In the genomic region with DNA sequence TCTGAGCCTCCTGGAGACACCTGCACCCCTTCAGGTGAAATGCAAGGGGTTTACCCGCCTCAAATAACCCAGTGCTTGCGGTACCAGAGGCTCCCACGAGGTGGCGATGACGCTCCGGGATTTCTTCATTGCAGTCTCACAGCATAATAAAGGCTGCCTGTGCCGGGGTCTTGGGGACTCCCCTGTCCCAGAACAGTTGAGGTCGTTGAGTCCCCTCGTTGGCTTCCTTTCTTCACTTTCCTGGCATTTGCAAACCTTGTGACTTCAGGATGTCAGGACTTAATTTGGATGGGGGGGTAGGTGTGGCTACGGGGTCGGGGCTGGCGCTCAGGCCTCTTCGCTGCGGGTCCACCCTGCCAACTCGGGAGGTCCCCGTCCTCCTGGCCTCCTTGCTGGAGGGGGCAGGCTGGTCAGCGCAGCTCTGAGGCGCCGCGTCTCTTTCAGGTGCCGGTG, we compare ENCODE assay signal across 9 cellular contexts. TPM values are rescaled to one million over a fixed set of nuclear protein-coding genes. Genes with fewer than 3 reads are reported as not detected.
DNase-seq lines count a peak whose midpoint lies in the region; ATAC-seq and TF ChIP-seq lines count a peak whose summit lies in the region.
"Had no signal": no experiment of that assay in that cellular context is flagged by ENCODE, and none has a peak within 500 bp of the region (broad histone marks: within the 10 kb centered on the region; RNA-seq: fewer than 3 reads in every experiment).

No MANE protein-coding gene starts in this region.

- H3K9me3 Mint-ChIP-seq in activated naive CD8-positive, alpha-beta T cell treated with anti-CD3 and anti-CD28 coated beads for 36 hours: no peaks in the 10 kb centered on the region
- H3K9me3 Mint-ChIP-seq: dendritic cell treated with granulocyte-macrophage colony-stimulating factor and Interleukin-4, amounts not matched to agents 40 ng/mL and 50 ng/mL, for 4 days had no signal

- no peaks in the 10 kb centered on the region for H3K9me2 ChIP-seq in Karpas-422 (replicated peaks; ENCODE audit: insufficient read depth, low read length)

- H3K4me1 Mint-ChIP-seq in activated naive CD8-positive, alpha-beta T cell treated with anti-CD3 and anti-CD28 coated beads for 36 hours: peaks cover 5% of the 10 kb centered on the region

- intact Hi-C loops in heart right ventricle (cut with DNase I): loop anchor here in 7 of 10 donors (1.0 to 5.0 kb wide), 6 partner anchors 34 to 82 kb away; no protein-coding TSS in a partner anchor

- H2AFZ ChIP-seq in Karpas-422 (ENCODE audit: low read length): no peak overlapping the region

- peak; percentile 84 to 93 (median 88) for TF ChIP-seq CTCF in heart right ventricle (IDR thresholded peaks at IDR 0.05)

- H3K4me3 ChIP-seq in Karpas-422 (ENCODE audit: low read length) (no peak overlapping the region), heart right ventricle (no peak overlapping the region)

- ATAC-seq in heart right ventricle (peak in 4 of 8 donors; percentile 22 to 43 (median 33)), HG02852 (IDR thresholded peaks at IDR 0.05; ENCODE audit: unreplicated experiment) (no peak), HG03432 (IDR thresholded peaks at IDR 0.05; ENCODE audit: unreplicated experiment) (no peak)

- H3K4me1 ChIP-seq in Karpas-422 (ENCODE audit: low read length): peaks cover 5% of the 10 kb centered on the region; the same call in 1 of the 2 replicates
- H3K4me1 ChIP-seq in heart right ventricle: peaks cover 0 to 28% (median 21%) of the 10 kb centered on the region in 9 donors

- DNase-seq in DMS79 treated with DMSO at 0.1 percent for 48 hours (lab: John Stamatoyannopoulos, UW) (peak; percentile 39), Karpas-422 (peak; percentile 93), SW480 (ENCODE audit: low spot score) (peak; percentile 54), heart right ventricle (peak; percentile 61 to 74), retina (peak; percentile 92)
- peak; percentile 81 for DNase-seq in activated naive CD8-positive, alpha-beta T cell treated with anti-CD3 and anti-CD28 coated beads for 36 hours

- H3K36me3 ChIP-seq in Karpas-422 (ENCODE audit: insufficient read depth, low read length) (no peaks in the 10 kb centered on the region), heart right ventricle (peaks cover 0 to 1% (median 0%) of the 10 kb centered on the region in 9 donors)

- H3K27me3 Mint-ChIP-seq in activated naive CD8-positive, alpha-beta T cell treated with anti-CD3 and anti-CD28 coated beads for 36 hours: peaks cover 25% of the 10 kb centered on the region

- H3K4me2 ChIP-seq in Karpas-422 (ENCODE audit: low read depth, low read length, poor library complexity, severe bottlenecking): no peak overlapping the region

- WGBS in heart right ventricle, 2 donors: 10 to 11% methylated on average over 21 of the region's 21 CpGs

- H3K36me3 Mint-ChIP-seq in activated naive CD8-positive, alpha-beta T cell treated with anti-CD3 and anti-CD28 coated beads for 36 hours: no peaks in the 10 kb centered on the region

- no peak overlapping the region for H3K27ac Mint-ChIP-seq in activated naive CD8-positive, alpha-beta T cell treated with anti-CD3 and anti-CD28 coated beads for 36 hours
- H3K27ac Mint-ChIP-seq: dendritic cell treated with granulocyte-macrophage colony-stimulating factor and Interleukin-4, amounts not matched to agents 40 ng/mL and 50 ng/mL, for 4 days had no signal

- no peaks in the 10 kb centered on the region for H3K27me3 ChIP-seq in Karpas-422 (ENCODE audit: low read length)
- H3K27me3 ChIP-seq in heart right ventricle: peaks cover 17 to 44% (median 31%) of the 10 kb centered on the region in 7 donors

- H3K9ac ChIP-seq in Karpas-422 (ENCODE audit: low read length): no peak overlapping the region

- H4K20me1 ChIP-seq in Karpas-422 (ENCODE audit: insufficient read depth, low read depth, low read length): 0 out of 2 replicates have a peak, but pooled peaks cover 7% of the 10 kb centered on the region

- H3K9me3 ChIP-seq in Karpas-422 (ENCODE audit: low read length): no peaks in the 10 kb centered on the region
- H3K9me3 ChIP-seq in heart right ventricle: no peaks in the 10 kb centered on the region

- H3K4me3 Mint-ChIP-seq in activated naive CD8-positive, alpha-beta T cell treated with anti-CD3 and anti-CD28 coated beads for 36 hours: no peak overlapping the region
- H3K4me3 Mint-ChIP-seq: dendritic cell treated with granulocyte-macrophage colony-stimulating factor and Interleukin-4, amounts not matched to agents 40 ng/mL and 50 ng/mL, for 4 days had no signal

- no peaks in the 10 kb centered on the region for H3K79me2 ChIP-seq in Karpas-422 (ENCODE audit: low read length)

- H3K27ac ChIP-seq in Karpas-422 (ENCODE audit: low read length): no peak overlapping the region
- no peak overlapping the region for H3K27ac ChIP-seq in heart right ventricle

RNA-seq across cellular contexts. Expression of gene GNAT1, which starts 1.3 kb away (rescaled TPM):
- not detected in 2 replicates for total RNA-seq in Karpas-422 (2014; rRNA removed; shearing (Covaris generic); ENCODE audit: low replicate concordance)
- total RNA-seq in activated naive CD8-positive, alpha-beta T cell treated with anti-CD3 and anti-CD28 coated beads for 36 hours: under 1 TPM in 1 of 2 experiments, not detected in 1; 0.12 TPM
- not detected for total RNA-seq in heart right ventricle
- polyA plus RNA-seq in heart right ventricle: not detected

RNA-seq across cellular contexts. Expression of gene SLC38A3, which starts 12.4 kb away (rescaled TPM):
- total RNA-seq in Karpas-422 (2014; rRNA removed; shearing (Covaris generic); ENCODE audit: low replicate concordance): not detected in 2 replicates
- total RNA-seq in activated naive CD8-positive, alpha-beta T cell treated with anti-CD3 and anti-CD28 coated beads for 36 hours: under 1 TPM in 1 of 2 experiments, not detected in 1; 0.18 TPM
- total RNA-seq in heart right ventricle: 10 to 100 TPM in 7 of 10 donors, 1 to 10 TPM in 3; 6.2 to 16.4 (median 11.2) TPM
- polyA plus RNA-seq in heart right ventricle: 10 to 100 TPM in 1 of 2 donors, 1 to 10 TPM in 1; 1.4 to 11.8 TPM

RNA-seq across cellular contexts. Expression of gene SEMA3F, which starts 37.6 kb away (rescaled TPM):
- not detected in 2 replicates for total RNA-seq in Karpas-422 (2014; rRNA removed; shearing (Covaris generic); ENCODE audit: low replicate concordance)
- under 1 TPM; 0.10 to 0.28 TPM for total RNA-seq in activated naive CD8-positive, alpha-beta T cell treated with anti-CD3 and anti-CD28 coated beads for 36 hours
- total RNA-seq in heart right ventricle: 10 to 100 TPM in 5 of 10 donors, 1 to 10 TPM in 5; 5.1 to 37.2 (median 10.2) TPM
- polyA plus RNA-seq in heart right ventricle: 10 to 100 TPM; 15.1 to 21.3 TPM

RNA-seq across cellular contexts. Expression of gene GNAI2, which starts 43.3 kb away (rescaled TPM):
- 151 and 174 TPM in 2 replicates for total RNA-seq in Karpas-422 (2014; rRNA removed; shearing (Covaris generic); ENCODE audit: low replicate concordance)
- total RNA-seq in activated naive CD8-positive, alpha-beta T cell treated with anti-CD3 and anti-CD28 coated beads for 36 hours: 100 to 1,000 TPM; 211 to 217 TPM
- 100 to 1,000 TPM; 112 to 270 (median 146) TPM for total RNA-seq in heart right ventricle
- polyA plus RNA-seq in heart right ventricle: 100 to 1,000 TPM; 107 to 171 TPM

Comparison
In these comparisons a context has a peak if more than half of its experiments do, and no peak if none do; other contexts are left out.
1. DNase-seq: peak in every context shown above with its lines; median percentile 93 in Karpas-422; 92 in retina; 81 in activated naive CD8-positive, alpha-beta T cell treated with anti-CD3 and anti-CD28 coated beads for 36 hours; 68 in heart right ventricle; 54 in SW480; 39 in DMS79 treated with DMSO at 0.1 percent for 48 hours.